In genomic region chr20:47357296-47358051, GRCh38 we compare ENCODE assay signal across 8 cellular contexts.
DNase-seq lines count a peak whose midpoint lies in the region; ATAC-seq lines count a peak whose summit lies in the region.

No MANE protein-coding gene starts in this region.

- H3K27ac ChIP-seq in ACC112 (ENCODE audit: low read depth, low read length), result peak overlapping the region; percentile 95

- peaks cover 87% of the 10 kb centered on the region for H3K4me1 ChIP-seq in ACC112 (ENCODE audit: control insufficient read depth, insufficient read depth, low read length, unreplicated experiment)
- H3K4me1 ChIP-seq in endocrine pancreas (ENCODE audit: control insufficient read depth, insufficient read depth, low read length), result peaks cover 30% of the 10 kb centered on the region

- H3K9me3 ChIP-seq in endocrine pancreas (ENCODE audit: control insufficient read depth, low read length), result no peaks in the 10 kb centered on the region

- ATAC-seq in GM18909 (IDR thresholded peaks at IDR 0.05; ENCODE audit: poor library complexity, unreplicated experiment) (peak; percentile 51), HG03280 (IDR thresholded peaks at IDR 0.05; ENCODE audit: unreplicated experiment) (peak; percentile 58)

- peak overlapping the region; percentile 16 for H2AFZ ChIP-seq in ACC112 (ENCODE audit: low read length, unreplicated experiment)

- H3K4me3 ChIP-seq in ACC112 (ENCODE audit: low read depth, low read length) (peak overlapping the region; percentile 6), endocrine pancreas (ENCODE audit: control insufficient read depth, insufficient read depth, low read length) (no peak overlapping the region)

- H3K36me3 ChIP-seq in ACC112 (ENCODE audit: insufficient read depth, low read length) (no peaks in the 10 kb centered on the region), endocrine pancreas (ENCODE audit: control insufficient read depth, insufficient read depth, low read length) (no peaks in the 10 kb centered on the region)

- H3K27me3 ChIP-seq in ACC112 (ENCODE audit: insufficient read depth, low read length) (no peaks in the 10 kb centered on the region), endocrine pancreas (ENCODE audit: control insufficient read depth, insufficient read depth, low read length) (no peaks in the 10 kb centered on the region)

- peaks cover 45% of the 10 kb centered on the region for H3K79me2 ChIP-seq in ACC112 (ENCODE audit: control insufficient read depth, insufficient read depth, low read length, unreplicated experiment)

- DNase-seq in NCI-H526 treated with DMSO at 0.1 percent for 48 hours (lab: John Stamatoyannopoulos, UW) (peak; percentile 93), midbrain (lab: John Stamatoyannopoulos, UW) (peak; percentile 82)
- peak; percentile 91 for DNase-seq in activated CD8-positive, alpha-beta memory T cell treated with anti-CD3 and anti-CD28 coated beads for 24 hours
- peak; percentile 24 to 26 for DNase-seq in stimulated activated CD8-positive, alpha-beta memory T cell treated with anti-CD3 and anti-CD28 coated beads, Interleukin-15, amount 100 ng/mL, for 4 hours (ENCODE audit: low read depth in 2 of 2)

- H3K9ac ChIP-seq in endocrine pancreas (ENCODE audit: control insufficient read depth, insufficient read depth, low read length), result peak overlapping the region; percentile 73

Comparison
In these comparisons a context has a peak if more than half of its experiments do, and no peak if none do; other contexts are left out.
1. DNase-seq: peak in every context shown above with its lines; median percentile 93 in NCI-H526 treated with DMSO at 0.1 percent for 48 hours; 91 in activated CD8-positive, alpha-beta memory T cell treated with anti-CD3 and anti-CD28 coated beads for 24 hours; 82 in midbrain; 25 in stimulated activated CD8-positive, alpha-beta memory T cell treated with anti-CD3 and anti-CD28 coated beads, Interleukin-15, amount 100 ng/mL, for 4 hours.